8 cellular contexts compared by ENCODE assay signal in the genomic region with DNA sequence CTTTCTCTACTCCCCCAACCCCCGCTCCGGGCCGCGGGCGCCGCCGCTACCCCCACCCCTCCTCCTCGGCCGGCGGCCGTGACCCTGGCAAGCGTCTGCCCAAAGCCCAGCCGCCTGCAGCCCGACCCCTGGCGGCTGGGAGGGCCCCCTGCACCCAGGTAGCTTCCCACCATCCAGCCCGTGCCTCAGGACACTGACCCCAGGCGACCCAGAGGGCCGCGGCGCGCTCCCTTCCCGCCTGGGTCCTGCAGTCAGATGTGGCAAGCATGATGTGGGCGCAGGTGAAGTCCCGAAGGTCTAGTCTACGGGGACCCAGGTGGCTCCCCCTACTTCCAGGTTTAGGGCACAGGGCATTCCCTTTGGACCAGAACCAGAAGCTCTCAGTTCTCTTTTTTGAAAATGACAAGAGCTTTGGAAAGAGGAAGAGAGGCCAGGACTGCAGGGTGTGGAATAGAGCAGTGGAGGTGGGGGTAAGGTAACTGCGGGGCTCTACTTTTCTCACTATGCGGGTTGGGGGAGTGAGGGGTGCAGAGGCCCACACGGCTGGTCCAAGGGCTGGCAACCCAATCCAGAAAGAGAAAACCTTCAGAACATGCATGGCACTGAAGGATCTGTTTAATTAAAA. TPM values are rescaled to one million over a fixed set of nuclear protein-coding genes. Genes with fewer than 3 reads are reported as not detected.
DNase-seq lines count a peak whose midpoint lies in the region; ATAC-seq and TF ChIP-seq lines count a peak whose summit lies in the region.

TSS of gene DENND4B (minus strand) at position 97 of the 625 bp plus-strand sequence. CDS start 2,344 bp downstream, outside the sequence.

- CTCF ChIA-PET in Panc1 (lab: Charles Lee): interaction anchor here (0.5 to 1.1 kb wide), 11 partner anchors 18 to 1303 kb away, joined by 3 to 12 read pairs (median 5); partner anchors contain the start of gene GATAD2B

- peak; percentile 57 for DNase-seq in DMS153 (lab: John Stamatoyannopoulos, UW)
- no peak for DNase-seq in Panc1 (ENCODE audit: low read depth, low spot score)
- peak; percentile 52 to 70 for DNase-seq in activated T-helper 1 cell treated with anti-CD3 and anti-CD28 coated beads, Interleukin-2, amount 50 U/mL, for 16 hours (ENCODE audit: low read depth in 1 of 2, low spot score in 1 of 2)
- peak; percentile 64 to 73 for DNase-seq in fibroblast of lung (ENCODE audit: low read depth in 2 of 2)
- peak; percentile 46 to 85 (median 70) for DNase-seq in naive thymus-derived CD8-positive, alpha-beta T cell

- H3K4me1 ChIP-seq in HUES64 (ENCODE audit: insufficient read depth, low read length) (no peaks in the 10 kb centered on the region; the same call in 1 of the 2 replicates), Panc1 (ENCODE audit: control insufficient read depth, insufficient read depth, low read length) (peaks cover 14% of the 10 kb centered on the region), fibroblast of lung (ENCODE audit: control insufficient read depth, extremely low read depth, insufficient read depth, low read length) (peaks cover 4% of the 10 kb centered on the region)

- H4K20me1 ChIP-seq in fibroblast of lung (ENCODE audit: control insufficient read depth, extremely low read depth, insufficient read depth, low read length): no peaks in the 10 kb centered on the region

- H3K27me3 ChIP-seq in HUES64 (ENCODE audit: insufficient read depth, low read length) (no peaks in the 10 kb centered on the region), Panc1 (ENCODE audit: control insufficient read depth, insufficient read depth, low read length) (no peaks in the 10 kb centered on the region), fibroblast of lung (ENCODE audit: control insufficient read depth, insufficient read depth, low read length) (no peaks in the 10 kb centered on the region)

- peak within 1 kb of the TSS; percentile 97 for H3K4me3 ChIP-seq in HUES64 (ENCODE audit: low read length)
- peak within 1 kb of the TSS; percentile 77 to 78 for H3K4me3 ChIP-seq in Panc1 (ENCODE audit: low read depth in 2 of 2, low read length in 2 of 2)
- H3K4me3 ChIP-seq in fibroblast of lung (replicated peaks in 1 of 4; ENCODE audit: control extremely low read depth in 1 of 4, insufficient read depth in 1 of 4, low read depth in 3 of 4, low read length in 4 of 4): peak within 1 kb of the TSS; percentile 66 to 91 (median 84)

- H3K79me2 ChIP-seq in fibroblast of lung (ENCODE audit: control insufficient read depth, insufficient read depth, low read length): peaks cover 15% of the 10 kb centered on the region

- peak; percentile 99 for TF ChIP-seq CTCF in Panc1 (IDR thresholded peaks at IDR 0.05)
- TF ChIP-seq CTCF in fibroblast of lung (conservative IDR thresholded peaks at IDR 0.05 in 1 of 2, IDR thresholded peaks at IDR 0.05 in 1 of 2; ENCODE audit: low read depth in 1 of 2, low read length in 2 of 2): peak; percentile 75 to 80

- peaks cover 32 to 63% (median 47%) of the 10 kb centered on the region in 4 donors for H3K4me1 Mint-ChIP-seq in naive thymus-derived CD8-positive, alpha-beta T cell
- H3K4me1 Mint-ChIP-seq in stimulated activated naive CD8-positive, alpha-beta T cell treated with anti-CD3 and anti-CD28 coated beads, Interleukin-15, Interleukin-2, amounts not matched to agents 100 ng/mL and 50 ng/mL, for 24 hours (ENCODE audit: low read depth): peaks cover 26% of the 10 kb centered on the region

- peak within 1 kb of the TSS; percentile 92 to 98 (median 95) for H3K27ac Mint-ChIP-seq in naive thymus-derived CD8-positive, alpha-beta T cell
- peak within 1 kb of the TSS; percentile 83 for H3K27ac Mint-ChIP-seq in stimulated activated naive CD8-positive, alpha-beta T cell treated with anti-CD3 and anti-CD28 coated beads, Interleukin-15, Interleukin-2, amounts not matched to agents 100 ng/mL and 50 ng/mL, for 24 hours

- H3K27me3 Mint-ChIP-seq in naive thymus-derived CD8-positive, alpha-beta T cell: no peaks in the 10 kb centered on the region
- H3K27me3 Mint-ChIP-seq in stimulated activated naive CD8-positive, alpha-beta T cell treated with anti-CD3 and anti-CD28 coated beads, Interleukin-15, Interleukin-2, amounts not matched to agents 100 ng/mL and 50 ng/mL, for 24 hours: no peaks in the 10 kb centered on the region

- H3K9ac ChIP-seq in HUES64 (ENCODE audit: low read depth, low read length) (peak within 1 kb of the TSS; percentile 88), fibroblast of lung (ENCODE audit: insufficient read depth, low read length) (peak within 1 kb of the TSS; percentile 94)

- H3K36me3 Mint-ChIP-seq in naive thymus-derived CD8-positive, alpha-beta T cell: peaks cover 4 to 65% (median 8%) of the 10 kb centered on the region in 3 donors
- peaks cover 48% of the 10 kb centered on the region for H3K36me3 Mint-ChIP-seq in stimulated activated naive CD8-positive, alpha-beta T cell treated with anti-CD3 and anti-CD28 coated beads, Interleukin-15, Interleukin-2, amounts not matched to agents 100 ng/mL and 50 ng/mL, for 24 hours (ENCODE audit: low read depth)

- H3K9me3 ChIP-seq in HUES64 (ENCODE audit: insufficient read depth, low read depth, low read length): no peaks in the 10 kb centered on the region
- no peaks in the 10 kb centered on the region for H3K9me3 ChIP-seq in Panc1 (ENCODE audit: control insufficient read depth, insufficient read depth, low read depth, low read length)
- no peaks in the 10 kb centered on the region for H3K9me3 ChIP-seq in fibroblast of lung (ENCODE audit: control insufficient read depth, insufficient read depth, low read depth, low read length)

- H3K36me3 ChIP-seq in HUES64 (ENCODE audit: insufficient read depth, low read length) (peaks cover 55% of the 10 kb centered on the region), Panc1 (ENCODE audit: control insufficient read depth, insufficient read depth, low read length) (no peaks in the 10 kb centered on the region; the same call in none of the 2 replicates), fibroblast of lung (ENCODE audit: control insufficient read depth, insufficient read depth, low read length) (peaks cover 18% of the 10 kb centered on the region)

- ATAC-seq in GM21447 (IDR thresholded peaks at IDR 0.05; ENCODE audit: unreplicated experiment) (peak; percentile 58), Panc1 (peak; percentile 95)
- ATAC-seq in naive thymus-derived CD8-positive, alpha-beta T cell: peak; percentile 57 to 60

- no peaks in the 10 kb centered on the region for H3K9me3 Mint-ChIP-seq in naive thymus-derived CD8-positive, alpha-beta T cell
- H3K9me3 Mint-ChIP-seq in stimulated activated naive CD8-positive, alpha-beta T cell treated with anti-CD3 and anti-CD28 coated beads, Interleukin-15, Interleukin-2, amounts not matched to agents 100 ng/mL and 50 ng/mL, for 24 hours: no peaks in the 10 kb centered on the region

- intact Hi-C loops in Panc1 (cut with micrococcal nuclease; ENCODE audit: unreplicated experiment): no loop called here

- in situ Hi-C loops in Panc1 (cut with HindIII; ENCODE audit: low pct_unique_long_range_greater_than_20kb, low sequenced_read_pairs): no loop called here

- H2AFZ ChIP-seq in fibroblast of lung (ENCODE audit: low read length): peak within 1 kb of the TSS; percentile 52

- BruUV-seq in Panc1 (replicated peaks; lab: Mats Ljungman, UMichigan): no TSS peak

- peak within 1 kb of the TSS; percentile 91 to 98 (median 94) for H3K4me3 Mint-ChIP-seq in naive thymus-derived CD8-positive, alpha-beta T cell
- H3K4me3 Mint-ChIP-seq in stimulated activated naive CD8-positive, alpha-beta T cell treated with anti-CD3 and anti-CD28 coated beads, Interleukin-15, Interleukin-2, amounts not matched to agents 100 ng/mL and 50 ng/mL, for 24 hours: peak within 1 kb of the TSS; percentile 93

- WGBS in HUES64: 12% methylated on average over 28 of the region's 28 CpGs

- H3K4me2 ChIP-seq in fibroblast of lung (ENCODE audit: extremely low read depth, insufficient read depth, low read length): peak within 1 kb of the TSS; percentile 99

- POLR2A ChIA-PET in Panc1 (lab: Charles Lee): interaction anchor here (0.6 to 0.7 kb wide), 2 partner anchors 12 to 50 kb away, joined by 3 to 8 read pairs; no protein-coding TSS in a partner anchor
- POLR2A ChIA-PET in naive thymus-derived CD8-positive, alpha-beta T cell (lab: Charles Lee): interaction anchor here (0.8 to 14.0 kb wide), 23 partner anchors 7 to 326 kb away, joined by 3 to 315 read pairs (median 5); partner anchors contain the start of genes CREB3L4, CRTC2, GATAD2B and ILF2

- peak within 1 kb of the TSS; percentile 51 for H3K27ac ChIP-seq in HUES64 (ENCODE audit: low read depth, low read length)
- H3K27ac ChIP-seq in Panc1 (ENCODE audit: low read length): peak within 1 kb of the TSS; percentile 78
- peak within 1 kb of the TSS; percentile 94 for H3K27ac ChIP-seq in fibroblast of lung (ENCODE audit: insufficient read depth, low read length)

RNA-seq across cellular contexts. Expression of gene DENND4B, which starts in this region (rescaled TPM):
- polyA plus RNA-seq in HUES64 (2013, experiment 1 of 2): 25.4 TPM
- 23.6 TPM for polyA plus RNA-seq in HUES64 (2013, experiment 2 of 2)
- total RNA-seq in Panc1 (2021; ENCODE audit: unreplicated experiment): 56.2 TPM
- polyA plus RNA-seq in Panc1 (2012; ENCODE audit: insufficient read length): 57.3 TPM
- total RNA-seq in fibroblast of lung: 13.6 and 17.7 TPM in 2 replicates
- polyA plus RNA-seq in fibroblast of lung: 9.1 and 15.9 TPM in 2 replicates
- polyA plus RNA-seq in fibroblast of lung (2012): 12.4 and 16.0 TPM in 2 replicates
- 48.3 and 58.9 TPM in 2 replicates for polyA minus RNA-seq in fibroblast of lung (ENCODE audit: low replicate concordance)
- 100 to 1,000 TPM; 174 to 194 TPM for total RNA-seq in naive thymus-derived CD8-positive, alpha-beta T cell
- 10 to 100 TPM; 12.0 to 21.2 (median 19.0) TPM for polyA plus RNA-seq in naive thymus-derived CD8-positive, alpha-beta T cell
